1 cellular context compared by ENCODE assay signal in the genomic region with DNA sequence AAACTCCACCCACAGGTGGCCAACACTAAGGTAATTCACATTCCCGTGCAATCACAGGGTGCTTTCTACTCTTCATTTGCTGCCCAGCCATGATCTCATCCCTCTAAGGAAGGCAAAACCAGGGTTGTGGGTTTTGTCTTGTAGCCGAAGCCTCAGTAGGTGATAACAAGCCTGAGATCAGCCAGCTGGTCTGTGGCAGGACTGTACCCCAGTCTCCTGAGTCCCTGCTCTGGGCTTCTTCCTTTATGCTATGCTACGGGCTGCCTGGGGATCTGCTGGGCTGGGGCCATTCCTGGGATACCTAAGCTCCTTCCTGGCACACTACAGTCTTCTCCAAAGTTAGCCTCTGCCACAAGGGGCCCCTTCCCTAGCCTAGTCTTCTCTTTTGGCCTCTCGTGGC.
TF ChIP-seq lines count a peak whose summit lies in the region.

No MANE protein-coding gene starts in this region.

TF ChIP-seq in GM12878, 131 proteins besides CTCF, POLR2A, EP300 and RAD21:
- TF ChIP-seq, protein P1, sequence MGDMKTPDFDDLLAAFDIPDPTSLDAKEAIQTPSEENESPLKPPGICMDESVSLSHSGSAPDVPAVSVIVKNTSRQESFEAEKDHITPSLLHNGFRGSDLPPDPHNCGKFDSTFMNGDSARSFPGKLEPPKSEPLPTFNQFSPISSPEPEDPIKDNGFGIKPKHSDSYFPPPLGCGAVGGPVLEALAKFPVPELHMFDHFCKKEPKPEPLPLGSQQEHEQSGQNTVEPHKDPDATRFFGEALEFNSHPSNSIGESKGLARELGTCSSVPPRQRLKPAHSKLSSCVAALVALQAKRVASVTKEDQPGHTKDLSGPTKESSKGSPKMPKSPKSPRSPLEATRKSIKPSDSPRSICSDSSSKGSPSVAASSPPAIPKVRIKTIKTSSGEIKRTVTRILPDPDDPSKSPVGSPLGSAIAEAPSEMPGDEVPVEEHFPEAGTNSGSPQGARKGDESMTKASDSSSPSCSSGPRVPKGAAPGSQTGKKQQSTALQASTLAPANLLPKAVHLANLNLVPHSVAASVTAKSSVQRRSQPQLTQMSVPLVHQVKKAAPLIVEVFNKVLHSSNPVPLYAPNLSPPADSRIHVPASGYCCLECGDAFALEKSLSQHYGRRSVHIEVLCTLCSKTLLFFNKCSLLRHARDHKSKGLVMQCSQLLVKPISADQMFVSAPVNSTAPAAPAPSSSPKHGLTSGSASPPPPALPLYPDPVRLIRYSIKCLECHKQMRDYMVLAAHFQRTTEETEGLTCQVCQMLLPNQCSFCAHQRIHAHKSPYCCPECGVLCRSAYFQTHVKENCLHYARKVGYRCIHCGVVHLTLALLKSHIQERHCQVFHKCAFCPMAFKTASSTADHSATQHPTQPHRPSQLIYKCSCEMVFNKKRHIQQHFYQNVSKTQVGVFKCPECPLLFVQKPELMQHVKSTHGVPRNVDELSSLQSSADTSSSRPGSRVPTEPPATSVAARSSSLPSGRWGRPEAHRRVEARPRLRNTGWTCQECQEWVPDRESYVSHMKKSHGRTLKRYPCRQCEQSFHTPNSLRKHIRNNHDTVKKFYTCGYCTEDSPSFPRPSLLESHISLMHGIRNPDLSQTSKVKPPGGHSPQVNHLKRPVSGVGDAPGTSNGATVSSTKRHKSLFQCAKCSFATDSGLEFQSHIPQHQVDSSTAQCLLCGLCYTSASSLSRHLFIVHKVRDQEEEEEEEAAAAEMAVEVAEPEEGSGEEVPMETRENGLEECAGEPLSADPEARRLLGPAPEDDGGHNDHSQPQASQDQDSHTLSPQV (IDR thresholded peaks at IDR 0.05): no peak
- TF ChIP-seq TCF12 (IDR thresholded peaks at IDR 0.05; ENCODE audit: low read depth, low read length) (0 out of 2 replicates have a peak, but pooled peaks have one; percentile 36), YY1 (IDR thresholded peaks at IDR 0.05; ENCODE audit: low read depth, low read length) (no peak), BHLHE40 (IDR thresholded peaks at IDR 0.05; ENCODE audit: borderline replicate concordance in 1 of 2, low read depth in 2 of 2, low read length in 1 of 2) (no peak), RUNX3 (IDR thresholded peaks at IDR 0.05; ENCODE audit: low read length) (peak; percentile 45; the same call in 1 of the 2 replicates)
